26 cellular contexts compared by ENCODE assay signal in genomic region chr19:37926711-37927110, GRCh38. TPM values are rescaled to one million over a fixed set of nuclear protein-coding genes. Genes with fewer than 3 reads are reported as not detected.
"Had no signal": no experiment of that assay in that cellular context is flagged by ENCODE, and none has a peak within 500 bp of the region (broad histone marks: within the 10 kb centered on the region; RNA-seq: fewer than 3 reads in every experiment).

No MANE protein-coding gene starts in this region.

- H3K4me3 Mint-ChIP-seq: activated T-helper 1 cell treated with anti-CD3 and anti-CD28 coated beads, Interleukin-12 subunit alpha, Interleukin-12 subunit beta, Interleukin-2, Interleukin-4 antibody, amounts not matched to agents 30 ng/mL and 10 ng/mL and 1 ng/mL, durations not matched to agents 14 hours and 24 hours and 36 hours had no signal

- H3K36me3 ChIP-seq: adrenal gland, breast epithelium, left lung, upper lobe of left lung had no signal

- H3K9me3 ChIP-seq: adrenal gland, breast epithelium, left lung, upper lobe of left lung had no signal

- H3K27ac ChIP-seq: adrenal gland, breast epithelium, left lung, stomach, upper lobe of left lung, VCaP had no signal

- H3K4me3 ChIP-seq: adrenal gland, breast epithelium, left lung, stomach, upper lobe of left lung had no signal

- H3K4me1 ChIP-seq: breast epithelium had no signal

- H3K27me3 ChIP-seq: adrenal gland, breast epithelium, left lung, stomach, upper lobe of left lung had no signal

- H3K27ac Mint-ChIP-seq: activated T-helper 1 cell treated with anti-CD3 and anti-CD28 coated beads, Interleukin-12 subunit alpha, Interleukin-12 subunit beta, Interleukin-2, Interleukin-4 antibody, amounts not matched to agents 30 ng/mL and 10 ng/mL and 1 ng/mL, durations not matched to agents 14 hours and 24 hours and 36 hours had no signal

- ATAC-seq: activated naive CD4-positive, alpha-beta T cell treated with anti-CD3 and anti-CD28 coated beads, Interleukin-2, amount 50 U/mL, for 72 hours; left lung had no signal

- DNase-seq: activated CD4-positive, alpha-beta T cell treated with anti-CD3 and anti-CD28 coated beads for 1 hour; activated CD4-positive, alpha-beta T cell treated with anti-CD3 and anti-CD28 coated beads, Interleukin-2, amount 50 U/mL, for 48 hours; activated gamma-delta T cell treated with Interleukin-2 at 50 U/mL for 16 hours; activated T-cell treated with anti-CD3 and anti-CD28 coated beads for 4 hours; adrenal gland; cortex of kidney; effector CD4-positive, alpha-beta T cell; head of caudate nucleus; kidney; left lung; retina; stimulated activated CD4-positive, alpha-beta T cell treated with anti-CD3 and anti-CD28 coated beads, Interleukin-2, amount 100 ng/mL, for 48 hours; stomach; T-helper 2 cell; upper lobe of left lung had no signal

- H3K9me3 Mint-ChIP-seq: activated naive CD4-positive, alpha-beta T cell treated with anti-CD3 and anti-CD28 coated beads, Interleukin-2, amount 50 U/mL, for 72 hours; activated T-helper 1 cell treated with anti-CD3 and anti-CD28 coated beads, Interleukin-12 subunit alpha, Interleukin-12 subunit beta, Interleukin-2, Interleukin-4 antibody, amounts not matched to agents 30 ng/mL and 10 ng/mL and 1 ng/mL, durations not matched to agents 14 hours and 24 hours and 36 hours had no signal

RNA-seq across cellular contexts. Expression of gene WDR87, which starts 20.3 kb away (rescaled TPM):
- total RNA-seq: activated naive CD4-positive, alpha-beta T cell treated with anti-CD3 and anti-CD28 coated beads, Interleukin-2, amount 50 U/mL, for 72 hours; activated T-helper 1 cell treated with anti-CD3 and anti-CD28 coated beads, Interleukin-12 subunit alpha, Interleukin-12 subunit beta, Interleukin-2, Interleukin-4 antibody, amounts not matched to agents 30 ng/mL and 10 ng/mL and 1 ng/mL, durations not matched to agents 14 hours and 24 hours and 36 hours; adrenal gland; astrocyte; breast epithelium; frontal cortex; kidney; left lung; lung microvascular endothelial cell; myocyte; omental fat pad; posterior vena cava; temporal lobe; upper lobe of left lung had no signal
